In genomic region chrX:64850371-64851082, GRCh38 we compare ENCODE assay signal across 14 cellular contexts.
DNase-seq lines count a peak whose midpoint lies in the region; ATAC-seq and TF ChIP-seq lines count a peak whose summit lies in the region.
"Had no signal": no experiment of that assay in that cellular context is flagged by ENCODE, and none has a peak within 500 bp of the region (broad histone marks: within the 10 kb centered on the region; RNA-seq: fewer than 3 reads in every experiment).

No MANE protein-coding gene starts in this region.

- no peak overlapping the region for H3K4me3 ChIP-seq in A673 (ENCODE audit: low read depth, low read length, poor library complexity, severe bottlenecking)
- H3K4me3 ChIP-seq: K562, mucosa of descending colon, prostate gland had no signal

- no peak overlapping the region for H3K27ac Mint-ChIP-seq in activated CD8-positive, alpha-beta T cell treated with anti-CD3 and anti-CD28 coated beads for 36 hours
- no peak overlapping the region for H3K27ac Mint-ChIP-seq in natural killer cell

- no peaks in the 10 kb centered on the region for H3K27me3 ChIP-seq in A673 (replicated peaks; ENCODE audit: insufficient read depth, low read depth, low read length, poor library complexity)

- no peak overlapping the region for H3K27ac ChIP-seq in A673 (ENCODE audit: low read depth, low read length, poor library complexity, severe bottlenecking)
- H3K27ac ChIP-seq: prostate gland had no signal

- intact Hi-C loops in activated CD8-positive, alpha-beta T cell treated with anti-CD3 and anti-CD28 coated beads for 36 hours (cut with micrococcal nuclease) = no loop called here
- intact Hi-C loops in natural killer cell (cut with micrococcal nuclease) (no loop called here), A673 (cut with micrococcal nuclease; ENCODE audit: unreplicated experiment) (no loop called here)

- peak overlapping the region; percentile 9 for H3K4me3 Mint-ChIP-seq in activated CD8-positive, alpha-beta T cell treated with anti-CD3 and anti-CD28 coated beads for 36 hours
- no peak overlapping the region for H3K4me3 Mint-ChIP-seq in natural killer cell

- CTCF ChIA-PET in activated CD8-positive, alpha-beta T cell treated with anti-CD3 and anti-CD28 coated beads for 36 hours (lab: Charles Lee) = no interaction called here
- CTCF ChIA-PET in A673 (lab: Charles Lee) = no interaction called here

- H3K9me3 Mint-ChIP-seq in activated CD8-positive, alpha-beta T cell treated with anti-CD3 and anti-CD28 coated beads for 36 hours = peaks cover 24% of the 10 kb centered on the region
- H3K9me3 Mint-ChIP-seq in natural killer cell = peaks cover 4% of the 10 kb centered on the region in 2 donors

- H3K4me1 Mint-ChIP-seq in activated CD8-positive, alpha-beta T cell treated with anti-CD3 and anti-CD28 coated beads for 36 hours (ENCODE audit: low read depth) = peaks cover 18% of the 10 kb centered on the region
- H3K4me1 Mint-ChIP-seq in natural killer cell = no peaks in the 10 kb centered on the region

- H3K36me3 ChIP-seq in A673 (ENCODE audit: insufficient read depth, low read length, poor library complexity, severe bottlenecking) = no peaks in the 10 kb centered on the region
- H3K36me3 ChIP-seq: prostate gland had no signal

- POLR2A ChIA-PET in activated CD8-positive, alpha-beta T cell treated with anti-CD3 and anti-CD28 coated beads for 36 hours (lab: Charles Lee) = no interaction called here
- POLR2A ChIA-PET in A673 (lab: Charles Lee; ENCODE audit: low non-redundant PET) = no interaction called here

- H3K9me3 ChIP-seq in A673 (ENCODE audit: low read depth, low read length, poor library complexity, severe bottlenecking) = peaks cover 6% of the 10 kb centered on the region
- H3K9me3 ChIP-seq: mucosa of descending colon, prostate gland had no signal

- H3K36me3 Mint-ChIP-seq in activated CD8-positive, alpha-beta T cell treated with anti-CD3 and anti-CD28 coated beads for 36 hours (ENCODE audit: low read depth) = peaks cover 27% of the 10 kb centered on the region
- no peaks in the 10 kb centered on the region for H3K36me3 Mint-ChIP-seq in natural killer cell

- no peaks in the 10 kb centered on the region for H3K4me1 ChIP-seq in A673 (ENCODE audit: insufficient read depth, low read length, poor library complexity, severe bottlenecking)
- H3K4me1 ChIP-seq: prostate gland had no signal

- no peak for TF ChIP-seq CTCF in activated CD8-positive, alpha-beta T cell treated with anti-CD3 and anti-CD28 coated beads for 36 hours (IDR thresholded peaks at IDR 0.05)
- TF ChIP-seq CTCF in natural killer cell (IDR thresholded peaks at IDR 0.05) (no peak), A673 (conservative IDR thresholded peaks at IDR 0.05; ENCODE audit: low read depth, low read length) (no peak)

- no peaks in the 10 kb centered on the region for H3K27me3 Mint-ChIP-seq in activated CD8-positive, alpha-beta T cell treated with anti-CD3 and anti-CD28 coated beads for 36 hours
- H3K27me3 Mint-ChIP-seq in natural killer cell (ENCODE audit: low read depth in 2 of 2) = no peaks in the 10 kb centered on the region

- peak; percentile 1 for DNase-seq in stimulated activated CD4-positive, alpha-beta T cell treated with anti-CD3 and anti-CD28 coated beads, Interleukin-1b, Interleukin-23, amount 100 ng/mL, for 48 hours
- DNase-seq in stimulated activated CD4-positive, alpha-beta T cell treated with anti-CD3 and anti-CD28 coated beads, Interleukin-2, amount 100 ng/mL, for 24 hours = no peak
- peak; percentile 54 for DNase-seq in activated CD8-positive, alpha-beta T cell treated with anti-CD3 and anti-CD28 coated beads for 36 hours
- DNase-seq in natural killer cell = no peak
- DNase-seq in A673 (ENCODE audit: low spot score) = no peak
- DNase-seq: activated CD4-positive, CD25-positive, alpha-beta regulatory T cell treated with anti-CD3 and anti-CD28 coated beads, Interleukin-2, amount 50 U/mL, for 72 hours; foreskin fibroblast; mucosa of descending colon; NCI-H2029 treated with DMSO at 0.1 percent for 48 hours had no signal

- no TSS peak for BruUV-seq in A673 (replicated peaks; lab: Mats Ljungman, UMichigan)

- ATAC-seq in HG02759 (IDR thresholded peaks at IDR 0.05; ENCODE audit: unreplicated experiment) (peak; percentile 63), HG02884 (IDR thresholded peaks at IDR 0.05; ENCODE audit: unreplicated experiment) (no peak), natural killer cell (no peak), HG02678 (IDR thresholded peaks at IDR 0.05; ENCODE audit: unreplicated experiment) (no peak)
- ATAC-seq in activated CD8-positive, alpha-beta T cell treated with anti-CD3 and anti-CD28 coated beads for 36 hours = peak; percentile 84
- ATAC-seq: K562, mucosa of descending colon had no signal

Comparison
In these comparisons a context has a peak if more than half of its experiments do, and no peak if none do; other contexts are left out.
1. DNase-seq: peak in stimulated activated CD4-positive, alpha-beta T cell treated with anti-CD3 and anti-CD28 coated beads, Interleukin-1b, Interleukin-23, amount 100 ng/mL, for 48 hours (single experiment) and activated CD8-positive, alpha-beta T cell treated with anti-CD3 and anti-CD28 coated beads for 36 hours (single experiment); none in stimulated activated CD4-positive, alpha-beta T cell treated with anti-CD3 and anti-CD28 coated beads, Interleukin-2, amount 100 ng/mL, for 24 hours (0 of 2), natural killer cell (single experiment) and A673 (single experiment).
2. ATAC-seq: peak in HG02759 (single experiment) and activated CD8-positive, alpha-beta T cell treated with anti-CD3 and anti-CD28 coated beads for 36 hours (single experiment); none in HG02884 (single experiment), natural killer cell (0 of 3) and HG02678 (single experiment).